1 cellular context compared by ENCODE assay signal in genomic region chr11:20066013-20066782, GRCh38.
TF ChIP-seq lines count a peak whose summit lies in the region.

No MANE protein-coding gene starts in this region.

TF ChIP-seq in GM23338, 12 proteins besides CTCF, POLR2A, EP300 and RAD21 (continued from another document):
- TF ChIP-seq ZNF462 (CRISPR knock-in tag; IDR thresholded peaks at IDR 0.05) (no peak), JUNB (IDR thresholded peaks at IDR 0.05; ENCODE audit: unreplicated experiment) (no peak), STAT1 (IDR thresholded peaks at IDR 0.05; ENCODE audit: unreplicated experiment) (no peak), ZNF114 (CRISPR knock-in tag; IDR thresholded peaks at IDR 0.05) (no peak), ZNF331 (CRISPR knock-in tag; IDR thresholded peaks at IDR 0.05; ENCODE audit: low read depth) (no peak), REST (IDR thresholded peaks at IDR 0.05; ENCODE audit: unreplicated experiment) (no peak), POLR2AphosphoS5 (IDR thresholded peaks at IDR 0.05; ENCODE audit: low read depth) (no peak), ETS1 (IDR thresholded peaks at IDR 0.05) (no peak), NANOG (IDR thresholded peaks at IDR 0.05; ENCODE audit: borderline replicate concordance) (no peak), EZH2phosphoT487 (IDR thresholded peaks at IDR 0.05; ENCODE audit: unreplicated experiment) (no peak)
TF ChIP-seq in GM23338: peak in this region for 0.
